Comparison of ENCODE assay signal across 10 cellular contexts in genomic region chr12:42421844-42422779, GRCh38.
DNase-seq lines count a peak whose midpoint lies in the region; ATAC-seq and TF ChIP-seq lines count a peak whose summit lies in the region.
"Had no signal": no experiment of that assay in that cellular context is flagged by ENCODE, and none has a peak within 500 bp of the region (broad histone marks: within the 10 kb centered on the region; RNA-seq: fewer than 3 reads in every experiment).

No MANE protein-coding gene starts in this region.

- TF ChIP-seq CTCF in nephron progenitor cell (IDR thresholded peaks at IDR 0.05), result no peak

- H3K9me3 Mint-ChIP-seq in activated naive CD4-positive, alpha-beta T cell treated with anti-CD3 and anti-CD28 coated beads, Interleukin-2, amount 50 U/mL, for 72 hours, result peaks cover 0 to 4% of the 10 kb centered on the region in 2 donors
- no peaks in the 10 kb centered on the region for H3K9me3 Mint-ChIP-seq in stimulated activated naive B cell treated with anti-CD40 and anti-IgM and Interleukin-4, amounts not matched to agents 10 μg/mL and 1 μg/mL and 100 μg/mL, for 72 hours
- H3K9me3 Mint-ChIP-seq in nephron progenitor cell, result no peaks in the 10 kb centered on the region
- H3K9me3 Mint-ChIP-seq: activated B cell treated with CpG ODN at 0.5 μM for 24 hours had no signal

- no peak for DNase-seq in activated naive CD4-positive, alpha-beta T cell treated with anti-CD3 and anti-CD28 coated beads, Interleukin-2, amount 50 U/mL, for 72 hours (ENCODE audit: low spot score in 2 of 2)
- no peak for DNase-seq in activated naive CD4-positive, alpha-beta T cell treated with Interleukin-2 at 50 U/mL for 16 hours
- peak; percentile 36 for DNase-seq in brain pericyte (ENCODE audit: low read depth, low spot score)
- no peak for DNase-seq in stimulated activated naive B cell treated with anti-CD40 and anti-IgM and Interleukin-4, amounts not matched to agents 10 μg/mL and 1 μg/mL and 100 μg/mL, for 72 hours
- no peak for DNase-seq in germinal center (ENCODE audit: low spot score)
- no peak for DNase-seq in C1 segment of cervical spinal cord (lab: John Stamatoyannopoulos, UW)
- DNase-seq in nephron progenitor cell, result no peak
- DNase-seq: activated B cell treated with CpG ODN at 0.5 μM for 24 hours, DND-41 had no signal

- no peak overlapping the region for H3K27ac Mint-ChIP-seq in activated naive CD4-positive, alpha-beta T cell treated with anti-CD3 and anti-CD28 coated beads, Interleukin-2, amount 50 U/mL, for 72 hours
- no peak overlapping the region for H3K27ac Mint-ChIP-seq in stimulated activated naive B cell treated with anti-CD40 and anti-IgM and Interleukin-4, amounts not matched to agents 10 μg/mL and 1 μg/mL and 100 μg/mL, for 72 hours
- no peak overlapping the region for H3K27ac Mint-ChIP-seq in nephron progenitor cell
- H3K27ac Mint-ChIP-seq: activated B cell treated with CpG ODN at 0.5 μM for 24 hours had no signal

- H3K36me3 Mint-ChIP-seq in activated naive CD4-positive, alpha-beta T cell treated with anti-CD3 and anti-CD28 coated beads, Interleukin-2, amount 50 U/mL, for 72 hours, result peaks cover under 1 to 14% of the 10 kb centered on the region in 2 donors
- peaks cover 10 to 38% of the 10 kb centered on the region in 2 donors for H3K36me3 Mint-ChIP-seq in stimulated activated naive B cell treated with anti-CD40 and anti-IgM and Interleukin-4, amounts not matched to agents 10 μg/mL and 1 μg/mL and 100 μg/mL, for 72 hours
- H3K36me3 Mint-ChIP-seq in nephron progenitor cell (ENCODE audit: low read depth), result peaks cover 32% of the 10 kb centered on the region

- H3K27me3 Mint-ChIP-seq in stimulated activated naive B cell treated with anti-CD40 and anti-IgM and Interleukin-4, amounts not matched to agents 10 μg/mL and 1 μg/mL and 100 μg/mL, for 72 hours, result no peaks in the 10 kb centered on the region
- no peaks in the 10 kb centered on the region for H3K27me3 Mint-ChIP-seq in nephron progenitor cell (ENCODE audit: low read depth, poor library complexity)
- H3K27me3 Mint-ChIP-seq: activated B cell treated with CpG ODN at 0.5 μM for 24 hours had no signal

- no peak overlapping the region for H3K4me3 Mint-ChIP-seq in stimulated activated naive B cell treated with anti-CD40 and anti-IgM and Interleukin-4, amounts not matched to agents 10 μg/mL and 1 μg/mL and 100 μg/mL, for 72 hours
- no peak overlapping the region for H3K4me3 Mint-ChIP-seq in nephron progenitor cell
- H3K4me3 Mint-ChIP-seq: activated B cell treated with CpG ODN at 0.5 μM for 24 hours had no signal

- ATAC-seq in activated naive CD4-positive, alpha-beta T cell treated with anti-CD3 and anti-CD28 coated beads, Interleukin-2, amount 50 U/mL, for 72 hours, result peak; percentile 55 to 79
- peak; percentile 94 for ATAC-seq in HG03095 (IDR thresholded peaks at IDR 0.05; ENCODE audit: unreplicated experiment)
- peak; percentile 77 to 86 for ATAC-seq in stimulated activated naive B cell treated with anti-CD40 and anti-IgM and Interleukin-4, amounts not matched to agents 10 μg/mL and 1 μg/mL and 100 μg/mL, for 72 hours (replicated peaks)

- H3K4me1 Mint-ChIP-seq in stimulated activated naive B cell treated with anti-CD40 and anti-IgM and Interleukin-4, amounts not matched to agents 10 μg/mL and 1 μg/mL and 100 μg/mL, for 72 hours, result peaks cover 11 to 12% of the 10 kb centered on the region in 2 donors
- H3K4me1 Mint-ChIP-seq in nephron progenitor cell, result peaks cover 5% of the 10 kb centered on the region
